Comparison of ENCODE assay signal across 1 cellular context in genomic region chr13:109088528-109088927, GRCh38.
TF ChIP-seq lines count a peak whose summit lies in the region.

No MANE protein-coding gene starts in this region.

TF ChIP-seq in WTC11, 78 proteins besides CTCF, POLR2A, EP300 and RAD21 (continued from another document):
- no peak for TF ChIP-seq E2F5 (CRISPR knock-in tag; IDR thresholded peaks at IDR 0.05)
- TF ChIP-seq ZNF317 (CRISPR knock-in tag; IDR thresholded peaks at IDR 0.05; ENCODE audit: borderline replicate concordance, low read depth): no peak
- TF ChIP-seq, protein P1, sequence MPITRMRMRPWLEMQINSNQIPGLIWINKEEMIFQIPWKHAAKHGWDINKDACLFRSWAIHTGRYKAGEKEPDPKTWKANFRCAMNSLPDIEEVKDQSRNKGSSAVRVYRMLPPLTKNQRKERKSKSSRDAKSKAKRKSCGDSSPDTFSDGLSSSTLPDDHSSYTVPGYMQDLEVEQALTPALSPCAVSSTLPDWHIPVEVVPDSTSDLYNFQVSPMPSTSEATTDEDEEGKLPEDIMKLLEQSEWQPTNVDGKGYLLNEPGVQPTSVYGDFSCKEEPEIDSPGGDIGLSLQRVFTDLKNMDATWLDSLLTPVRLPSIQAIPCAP (CRISPR knock-in tag; IDR thresholded peaks at IDR 0.05): no peak
- TF ChIP-seq STAT6 (CRISPR knock-in tag; conservative IDR thresholded peaks at IDR 0.05; ENCODE audit: low read depth): no peak
- TF ChIP-seq SMAD3 (CRISPR knock-in tag; IDR thresholded peaks at IDR 0.05; ENCODE audit: borderline replicate concordance): no peak
- TF ChIP-seq, protein P2, sequence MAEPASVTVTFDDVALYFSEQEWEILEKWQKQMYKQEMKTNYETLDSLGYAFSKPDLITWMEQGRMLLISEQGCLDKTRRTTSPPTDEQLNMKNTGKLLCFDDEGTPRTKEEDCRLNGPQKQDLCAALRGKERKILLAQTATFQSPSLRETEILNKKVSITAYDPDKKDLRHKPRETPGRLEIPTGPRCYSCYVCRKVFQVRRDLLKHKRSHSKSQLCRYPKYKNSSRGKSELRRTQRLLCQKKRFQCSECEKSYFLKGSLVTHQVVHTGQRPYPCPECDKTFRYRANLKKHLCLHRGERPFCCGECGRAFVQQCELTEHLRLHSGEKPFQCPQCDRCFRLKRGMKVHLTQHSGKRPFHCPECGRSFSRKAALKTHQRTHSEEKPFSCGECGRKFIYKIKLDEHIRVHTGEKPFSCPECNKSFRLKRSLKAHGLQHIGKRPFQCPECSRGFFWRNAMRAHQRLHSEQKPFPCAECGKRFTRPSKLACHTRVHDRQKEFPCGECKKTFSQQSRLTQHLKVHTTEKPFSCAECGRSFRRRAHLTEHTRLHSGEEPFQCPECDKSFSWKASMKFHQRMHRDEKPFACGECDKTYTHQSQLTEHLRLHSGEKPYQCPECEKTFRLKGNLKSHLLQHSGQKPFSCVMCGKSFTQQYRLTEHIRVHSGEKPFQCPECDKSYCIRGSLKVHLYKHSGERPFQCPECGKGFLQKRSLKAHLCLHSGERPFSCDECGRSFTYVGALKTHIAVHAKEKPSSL (CRISPR knock-in tag; conservative IDR thresholded peaks at IDR 0.05): no peak
- no peak for TF ChIP-seq MXD4 (CRISPR knock-in tag; IDR thresholded peaks at IDR 0.05; ENCODE audit: borderline replicate concordance)
- TF ChIP-seq, protein P3, sequence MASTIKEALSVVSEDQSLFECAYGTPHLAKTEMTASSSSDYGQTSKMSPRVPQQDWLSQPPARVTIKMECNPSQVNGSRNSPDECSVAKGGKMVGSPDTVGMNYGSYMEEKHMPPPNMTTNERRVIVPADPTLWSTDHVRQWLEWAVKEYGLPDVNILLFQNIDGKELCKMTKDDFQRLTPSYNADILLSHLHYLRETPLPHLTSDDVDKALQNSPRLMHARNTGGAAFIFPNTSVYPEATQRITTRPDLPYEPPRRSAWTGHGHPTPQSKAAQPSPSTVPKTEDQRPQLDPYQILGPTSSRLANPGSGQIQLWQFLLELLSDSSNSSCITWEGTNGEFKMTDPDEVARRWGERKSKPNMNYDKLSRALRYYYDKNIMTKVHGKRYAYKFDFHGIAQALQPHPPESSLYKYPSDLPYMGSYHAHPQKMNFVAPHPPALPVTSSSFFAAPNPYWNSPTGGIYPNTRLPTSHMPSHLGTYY (CRISPR knock-in tag; IDR thresholded peaks at IDR 0.05): no peak
- TF ChIP-seq FOXK1 (CRISPR knock-in tag; IDR thresholded peaks at IDR 0.05): no peak
- TF ChIP-seq MLX (CRISPR knock-in tag; IDR thresholded peaks at IDR 0.05): no peak
- TF ChIP-seq ZNF219 (CRISPR knock-in tag; IDR thresholded peaks at IDR 0.05; ENCODE audit: borderline replicate concordance): no peak
- no peak for TF ChIP-seq NR2C2 (CRISPR knock-in tag; IDR thresholded peaks at IDR 0.05)
- TF ChIP-seq ZNF263 (CRISPR knock-in tag; IDR thresholded peaks at IDR 0.05; ENCODE audit: low read depth): no peak
